ENCODE assay signal across 8 cellular contexts in the genomic region with DNA sequence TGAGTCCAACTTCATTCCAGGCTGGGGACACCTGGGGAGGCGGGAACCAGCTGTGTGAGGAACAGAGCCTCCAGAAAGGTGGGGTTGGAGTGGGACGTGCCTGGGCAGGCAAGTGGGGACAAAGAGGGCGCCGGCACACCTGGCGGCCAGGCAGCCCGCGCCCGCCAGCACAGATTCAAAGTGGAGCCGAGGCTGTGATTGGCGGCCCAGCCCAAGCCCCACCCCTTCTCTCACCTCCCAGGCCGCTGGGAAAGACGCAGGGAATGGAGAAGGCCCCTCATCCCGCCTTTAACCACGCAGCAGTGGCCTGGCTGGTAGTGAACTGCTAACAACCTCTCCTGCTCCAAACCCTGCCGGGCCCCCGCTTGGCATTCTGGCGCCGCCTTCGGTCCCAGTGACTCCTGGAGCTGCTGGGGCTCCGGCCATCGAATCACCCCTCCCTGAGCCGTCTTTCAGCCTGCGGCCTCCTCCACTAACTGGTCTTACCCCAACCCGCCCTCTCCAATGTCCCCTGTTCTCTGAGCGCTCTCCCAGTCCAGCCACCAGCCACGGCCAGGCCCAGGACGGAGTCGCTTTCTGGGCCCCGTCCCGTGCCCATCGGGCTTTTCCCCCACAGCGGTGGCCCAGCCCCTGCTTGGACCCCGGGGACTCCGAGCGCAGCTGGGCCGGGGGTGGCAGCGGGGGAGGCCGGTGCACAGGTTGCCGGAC. TPM values are rescaled to one million over a fixed set of nuclear protein-coding genes. Genes with fewer than 3 reads are reported as not detected.
A peak's percentile ranks its signal among the peaks of the same experiment; 100 is the strongest.
DNase-seq lines count a peak whose midpoint lies in the region; ATAC-seq and TF ChIP-seq lines count a peak whose summit lies in the region.

No MANE protein-coding gene starts in this region.

- H3K27ac ChIP-seq in HL-60 (replicated peaks) = peak overlapping the region; percentile 72
- peak overlapping the region in 4 of 5 donors; percentile 62 to 96 (median 80) for H3K27ac ChIP-seq in adrenal gland

- TF ChIP-seq CTCF in HL-60 (IDR thresholded peaks at IDR 0.05; ENCODE audit: insufficient read depth, low read length) (no peak), adrenal gland (IDR thresholded peaks at IDR 0.05) (no peak), type B pancreatic cell (conservative IDR thresholded peaks at IDR 0.05) (no peak)

- peaks cover 0 to 13% of the 10 kb centered on the region in 2 donors for H3K4me1 ChIP-seq in adrenal gland (replicated peaks in 1 of 2)

- ATAC-seq in left lobe of liver = peak; percentile 64

- intact Hi-C loops in adrenal gland (cut with DNase I) = no loop called here

- H3K4me3 ChIP-seq in HL-60 (replicated peaks; ENCODE audit: insufficient read depth, low read length) (peak overlapping the region; percentile 26), adrenal gland (peak overlapping the region in 2 of 4 donors; percentile 27 to 81)

- H3K27me3 Mint-ChIP-seq in type B pancreatic cell = no peaks in the 10 kb centered on the region

- H3K36me3 Mint-ChIP-seq in type B pancreatic cell = no peaks in the 10 kb centered on the region

- H3K27ac Mint-ChIP-seq in type B pancreatic cell = peak overlapping the region; percentile 90

- H3K4me1 Mint-ChIP-seq in type B pancreatic cell (ENCODE audit: unreplicated experiment) = peaks cover 23% of the 10 kb centered on the region

- H3K9me3 Mint-ChIP-seq in type B pancreatic cell = no peaks in the 10 kb centered on the region

- peak; percentile 94 for DNase-seq in DMS79 (lab: John Stamatoyannopoulos, UW)
- DNase-seq in HL-60 (ENCODE audit: low read depth in 1 of 2, low spot score in 1 of 2) = no peak
- DNase-seq in adrenal gland = peak in 1 of 7 donors; percentile 23
- DNase-seq in left lobe of liver (ENCODE audit: low spot score) = peak; percentile 67
- DNase-seq in type B pancreatic cell (ENCODE audit: extremely low spot score, unreplicated experiment) = peak; percentile 79
- DNase-seq in GDM1 (lab: John Stamatoyannopoulos, UW) = no peak
- DNase-seq in hippocampal formation (lab: John Stamatoyannopoulos, UW) = no peak
- DNase-seq in amniotic stem cell (lab: John Stamatoyannopoulos, UW) = no peak

- peak overlapping the region; percentile 86 for H3K4me3 Mint-ChIP-seq in type B pancreatic cell

- H3K9me3 ChIP-seq in adrenal gland (replicated peaks in 1 of 3) = no peaks in the 10 kb centered on the region

- H3K36me3 ChIP-seq in adrenal gland (replicated peaks in 1 of 2) = no peaks in the 10 kb centered on the region

- WGBS in adrenal gland, 4 donors = 48 to 94% (median 54%) methylated on average over 8 to 39 of the region's 39 CpGs

- H3K27me3 ChIP-seq in HL-60 (ENCODE audit: insufficient read depth, poor library complexity, severe bottlenecking) = no peaks in the 10 kb centered on the region
- H3K27me3 ChIP-seq in adrenal gland = no peaks in the 10 kb centered on the region

- no peak for TF ChIP-seq POLR2A in adrenal gland (IDR thresholded peaks at IDR 0.05)

RNA-seq across cellular contexts. Expression of a gene that starts 27.9 kb away (rescaled TPM):
- total RNA-seq in adrenal gland = 100 to 1,000 TPM; 346 to 719 (median 451) TPM
- 1,000 to 10,000 TPM; 1,074 to 1,198 (median 1,079) TPM for polyA plus RNA-seq in adrenal gland
- 213 TPM for total RNA-seq in left lobe of liver
- 969 and 1,228 TPM in 2 replicates for total RNA-seq in type B pancreatic cell (ENCODE audit: low replicate concordance)

Comparison
In these comparisons a context has a peak if more than half of its experiments do, and no peak if none do; other contexts are left out.
1. DNase-seq: peak in DMS79 (single experiment), left lobe of liver (single experiment) and type B pancreatic cell (single experiment); none in HL-60 (0 of 2), GDM1 (single experiment), hippocampal formation (0 of 2) and amniotic stem cell (single experiment).